Comparison of ENCODE assay signal across 8 cellular contexts in the genomic region with DNA sequence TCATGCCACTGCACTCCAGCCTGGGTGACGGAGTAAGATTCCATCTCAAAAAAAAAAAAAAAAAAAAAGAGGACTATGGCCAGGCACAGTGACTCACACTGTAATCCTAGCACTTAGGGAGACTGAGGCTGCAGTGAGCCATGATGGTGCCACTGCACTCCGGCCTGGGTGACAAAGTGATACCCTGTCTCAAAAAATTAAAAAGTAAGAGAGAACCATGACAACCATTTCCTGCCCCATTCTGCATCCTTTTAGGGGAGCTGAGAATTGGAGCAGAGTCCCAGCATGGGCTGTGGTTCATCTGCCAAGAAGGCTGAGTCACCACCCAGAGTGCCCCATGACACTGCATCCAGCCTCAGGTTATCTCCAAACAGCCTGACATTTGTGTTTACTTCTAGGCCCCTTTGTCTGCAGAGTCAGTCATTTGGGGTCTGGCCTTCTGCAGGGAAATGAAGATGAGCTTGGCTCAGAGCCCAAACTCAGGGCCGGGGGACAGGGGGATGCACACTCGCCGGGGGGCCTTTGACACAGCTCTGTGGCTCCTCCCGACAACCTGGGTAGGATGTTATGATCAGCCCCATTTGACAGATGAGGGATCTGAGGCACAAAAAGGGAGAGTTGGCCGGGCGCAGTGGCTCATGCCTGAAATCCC. TPM values are rescaled to one million over a fixed set of nuclear protein-coding genes. Genes with fewer than 3 reads are reported as not detected.
DNase-seq lines count a peak whose midpoint lies in the region; ATAC-seq and TF ChIP-seq lines count a peak whose summit lies in the region.

No MANE protein-coding gene starts in this region.

- TF ChIP-seq POLR2A in ovary (IDR thresholded peaks at IDR 0.05): no peak

- intact Hi-C loops in ovary (cut with DNase I): no loop called here

- no peaks in the 10 kb centered on the region for H3K9me3 ChIP-seq in ovary

- POLR2A ChIA-PET in RWPE1 (lab: Yijun Ruan, JAX; ENCODE audit: low non-redundant PET): interaction anchor here (0.7 kb wide), 1 partner anchor 24 kb away, joined by 3 read pairs; no protein-coding TSS in a partner anchor

- peaks cover 29% of the 10 kb centered on the region for H3K4me1 ChIP-seq in ovary (ENCODE audit: insufficient read depth)

- peak; percentile 23 for DNase-seq in NK-92 treated with Interleukin-12 subunit alpha and Interleukin-12 subunit beta, amount 100 ng/mL, for 24 hours (lab: John Stamatoyannopoulos, UW)
- DNase-seq in NK-92 (lab: John Stamatoyannopoulos, UW; ENCODE audit: unreplicated experiment) (no peak), RWPE1 (ENCODE audit: low spot score) (peak; percentile 69), epithelial cell of prostate (ENCODE audit: low read depth, low spot score) (peak; percentile 27), ovary (peak; percentile 72 to 82 (median 78)), CD1c-positive myeloid dendritic cell (ENCODE audit: extremely low spot score) (no peak)

- peak overlapping the region; percentile 69 for H3K27ac ChIP-seq in RWPE1
- no peak overlapping the region for H3K27ac ChIP-seq in epithelial cell of prostate
- peak overlapping the region; percentile 77 to 98 for H3K27ac ChIP-seq in ovary

- CTCF ChIA-PET in RWPE1 (lab: Yijun Ruan, JAX): interaction anchor here (0.8 kb wide), 1 partner anchor 22 kb away, joined by 3 read pairs; no protein-coding TSS in a partner anchor

- no peaks in the 10 kb centered on the region for H3K36me3 ChIP-seq in ovary

- no peak for ATAC-seq in HG03280 (IDR thresholded peaks at IDR 0.05; ENCODE audit: unreplicated experiment)
- no peak for ATAC-seq in HG03135 (IDR thresholded peaks at IDR 0.05; ENCODE audit: unreplicated experiment)

- no peaks in the 10 kb centered on the region for H3K27me3 ChIP-seq in ovary

- no peak overlapping the region for H3K4me3 ChIP-seq in ovary

- TF ChIP-seq CTCF in RWPE1 (conservative IDR thresholded peaks at IDR 0.05; ENCODE audit: low read depth) (no peak), ovary (IDR thresholded peaks at IDR 0.05) (no peak)

- WGBS in ovary, 3 donors: 48 to 55% (median 52%) methylated on average over 8 of the region's 8 CpGs

- no peak for TF ChIP-seq EP300 in ovary (IDR thresholded peaks at IDR 0.05)

RNA-seq across cellular contexts. Expression of gene CSDC2, which starts 4.7 kb away (rescaled TPM):
- 100 to 1,000 TPM in 4 of 7 donors, 10 to 100 TPM in 3; 56.9 to 209 (median 101) TPM for total RNA-seq in ovary
- polyA plus RNA-seq in ovary: 100 to 1,000 TPM in 1 of 2 donors, 1 to 10 TPM in 1; 2.5 to 151 TPM

RNA-seq across cellular contexts. Expression of gene POLR3H, which starts 21.3 kb away (rescaled TPM):
- 10 to 100 TPM; 17.2 to 84.6 (median 52.9) TPM for total RNA-seq in ovary
- polyA plus RNA-seq in ovary: 10 to 100 TPM; 15.7 to 34.1 TPM

RNA-seq across cellular contexts. Expression of gene PMM1, which starts 24.1 kb away (rescaled TPM):
- total RNA-seq in ovary: 10 to 100 TPM; 40.5 to 68.6 (median 55.7) TPM
- polyA plus RNA-seq in ovary: 10 to 100 TPM; 19.9 to 76.6 TPM

RNA-seq across cellular contexts. Expression of gene DESI1, which starts 55.3 kb away (rescaled TPM):
- total RNA-seq in ovary: 10 to 100 TPM; 15.4 to 34.5 (median 22.8) TPM
- polyA plus RNA-seq in ovary: 10 to 100 TPM; 10.8 to 26.9 TPM

RNA-seq across cellular contexts. Expression of gene XRCC6, which starts 55.6 kb away (rescaled TPM):
- 100 to 1,000 TPM; 147 to 239 (median 200) TPM for total RNA-seq in ovary
- polyA plus RNA-seq in ovary: 100 to 1,000 TPM; 165 to 380 TPM

Comparison
In these comparisons a context has a peak if more than half of its experiments do, and no peak if none do; other contexts are left out.
1. DNase-seq: peak in NK-92 treated with Interleukin-12 subunit alpha and Interleukin-12 subunit beta, amount 100 ng/mL, for 24 hours (single experiment), RWPE1 (single experiment), epithelial cell of prostate (single experiment) and ovary (5 of 5); none in NK-92 (single experiment) and CD1c-positive myeloid dendritic cell (single experiment).